8 cellular contexts compared by ENCODE assay signal in the genomic region with DNA sequence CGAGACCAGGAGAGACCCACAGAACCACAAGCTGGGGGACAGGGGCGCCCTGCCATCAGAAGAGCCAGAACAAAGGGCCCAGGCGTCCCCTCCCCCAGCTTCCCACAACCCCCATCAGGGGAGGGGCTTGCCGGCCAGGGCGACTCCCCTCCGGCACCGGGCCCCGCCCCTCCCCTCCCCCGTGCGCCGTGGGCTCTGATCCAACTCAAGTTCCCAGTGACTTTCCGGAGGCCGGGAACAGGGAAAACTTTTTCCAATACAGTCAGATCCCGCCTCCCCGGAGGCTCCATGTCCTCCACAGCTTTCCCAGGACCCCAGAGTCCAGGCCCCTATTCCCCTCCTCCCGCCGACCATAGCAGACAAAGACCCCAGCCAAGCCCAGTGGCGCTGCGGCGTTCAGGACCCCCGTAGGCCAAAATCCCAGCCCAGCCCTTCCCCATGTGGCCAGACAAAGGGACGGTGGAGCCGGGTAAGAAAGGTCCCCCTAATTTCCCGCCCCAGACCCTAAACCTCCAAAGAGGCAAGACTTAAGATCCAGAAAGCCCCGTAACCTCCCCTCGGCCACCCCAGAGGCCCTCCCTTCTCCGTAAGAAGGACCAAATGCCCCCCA. TPM values are rescaled to one million over a fixed set of nuclear protein-coding genes. Genes with fewer than 3 reads are reported as not detected.
DNase-seq lines count a peak whose midpoint lies in the region; ATAC-seq, FAIRE-seq and TF ChIP-seq lines count a peak whose summit lies in the region.

No MANE protein-coding gene starts in this region.

- H3K27ac Mint-ChIP-seq in activated T-helper 17 cell treated with anti-CD3 and anti-CD28 coated beads, Interleukin-2, amount 50 U/mL, for 72 hours: no peak overlapping the region

- no peak for FAIRE-seq in HTR-8/SVneo (lab: Jason Lieb, UNC)

- H3K9me3 Mint-ChIP-seq in activated T-helper 17 cell treated with anti-CD3 and anti-CD28 coated beads, Interleukin-2, amount 50 U/mL, for 72 hours: no peaks in the 10 kb centered on the region

- H3K4me1 Mint-ChIP-seq in activated T-helper 17 cell treated with anti-CD3 and anti-CD28 coated beads, Interleukin-2, amount 50 U/mL, for 72 hours: no peaks in the 10 kb centered on the region

- H3K4me3 Mint-ChIP-seq in activated T-helper 17 cell treated with anti-CD3 and anti-CD28 coated beads, Interleukin-2, amount 50 U/mL, for 72 hours: no peak overlapping the region

- DNase-seq in AG09319 (ENCODE audit: extremely low read depth, low read depth) (peak; percentile 70), HTR-8/SVneo (ENCODE audit: insufficient read length, low spot score) (peak; percentile 76), T47D (ENCODE audit: low read depth in 1 of 2, low spot score in 1 of 2) (peak; percentile 62 to 84), islet precursor cell (peak; percentile 88), smooth muscle cell of the brain vasculature (ENCODE audit: low read depth, low spot score) (peak; percentile 78), NCI-H1417 (lab: John Stamatoyannopoulos, UW) (no peak)
- no peak for DNase-seq in activated CD4-positive, alpha-beta T cell treated with anti-CD3 and anti-CD28 coated beads, Interleukin-2, amount 50 U/mL, for 4 hours

- H3K27me3 Mint-ChIP-seq in activated T-helper 17 cell treated with anti-CD3 and anti-CD28 coated beads, Interleukin-2, amount 50 U/mL, for 72 hours: peaks cover 29% of the 10 kb centered on the region

- H3K36me3 Mint-ChIP-seq in activated T-helper 17 cell treated with anti-CD3 and anti-CD28 coated beads, Interleukin-2, amount 50 U/mL, for 72 hours (ENCODE audit: low read depth): no peaks in the 10 kb centered on the region

- ATAC-seq in activated T-helper 17 cell treated with anti-CD3 and anti-CD28 coated beads, Interleukin-2, amount 50 U/mL, for 72 hours (replicated peaks): no peak

- in situ Hi-C loops in T47D (cut with HindIII; ENCODE audit: low pct_unique_long_range_greater_than_20kb, low sequenced_read_pairs): no loop called here

- no peak for TF ChIP-seq CTCF in AG09319 (IDR thresholded peaks at IDR 0.05; ENCODE audit: low read depth, low read length)

RNA-seq across cellular contexts. Expression of gene TEAD2, which starts 0.7 kb away (rescaled TPM):
- under 1 TPM in 1 of 2 donors, not detected in 1; 0.16 TPM for total RNA-seq in activated T-helper 17 cell treated with anti-CD3 and anti-CD28 coated beads, Interleukin-2, amount 50 U/mL, for 72 hours

RNA-seq across cellular contexts. Expression of gene DKKL1, which starts 2.1 kb away (rescaled TPM):
- total RNA-seq in activated T-helper 17 cell treated with anti-CD3 and anti-CD28 coated beads, Interleukin-2, amount 50 U/mL, for 72 hours: not detected

RNA-seq across cellular contexts. Expression of gene CD37, which starts 26.3 kb away (rescaled TPM):
- 100 to 1,000 TPM; 125 to 168 TPM for total RNA-seq in activated T-helper 17 cell treated with anti-CD3 and anti-CD28 coated beads, Interleukin-2, amount 50 U/mL, for 72 hours

RNA-seq across cellular contexts. Expression of gene KASH5, which starts 26.5 kb away (rescaled TPM):
- total RNA-seq in activated T-helper 17 cell treated with anti-CD3 and anti-CD28 coated beads, Interleukin-2, amount 50 U/mL, for 72 hours: 1 to 10 TPM in 1 of 2 donors, not detected in 1; 1.1 TPM

RNA-seq across cellular contexts. Expression of gene SLC6A16, which starts 36.6 kb away (rescaled TPM):
- 1 to 10 TPM; 1.1 to 1.4 TPM for total RNA-seq in activated T-helper 17 cell treated with anti-CD3 and anti-CD28 coated beads, Interleukin-2, amount 50 U/mL, for 72 hours

Comparison
In these comparisons a context has a peak if more than half of its experiments do, and no peak if none do; other contexts are left out.
1. DNase-seq: peak in AG09319 (single experiment), HTR-8/SVneo (single experiment), T47D (2 of 2), islet precursor cell (single experiment) and smooth muscle cell of the brain vasculature (single experiment); none in NCI-H1417 (0 of 3) and activated CD4-positive, alpha-beta T cell treated with anti-CD3 and anti-CD28 coated beads, Interleukin-2, amount 50 U/mL, for 4 hours (0 of 2).